ENCODE assay signal across 19 cellular contexts in the genomic region with DNA sequence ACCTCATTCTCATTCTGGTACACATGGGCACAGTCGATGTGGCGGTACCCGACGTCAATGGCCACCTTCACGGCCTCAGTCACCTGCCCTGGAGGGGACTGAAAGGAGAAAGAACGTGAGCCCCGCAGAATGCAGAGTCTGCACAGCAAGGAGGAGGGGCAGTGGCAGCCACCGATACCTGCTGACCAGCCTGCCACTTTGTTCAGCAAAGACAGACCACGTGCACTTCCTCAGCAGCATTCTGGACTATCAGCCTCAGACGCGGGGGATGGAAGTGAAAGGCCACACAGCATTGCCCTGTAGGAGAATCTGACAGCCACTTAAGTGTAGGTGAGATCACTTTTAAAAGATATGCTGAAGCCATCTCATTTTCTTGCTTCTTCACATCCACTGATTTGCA. TPM values are rescaled to one million over a fixed set of nuclear protein-coding genes. Genes with fewer than 3 reads are reported as not detected.
DNase-seq lines count a peak whose midpoint lies in the region; ATAC-seq and TF ChIP-seq lines count a peak whose summit lies in the region.
"Had no signal": no experiment of that assay in that cellular context is flagged by ENCODE, and none has a peak within 500 bp of the region (broad histone marks: within the 10 kb centered on the region; RNA-seq: fewer than 3 reads in every experiment).

No MANE protein-coding gene starts in this region.

- peak overlapping the region; percentile 81 for H3K27ac ChIP-seq in BLaER1
- H3K27ac ChIP-seq in IMR-90 (ENCODE audit: insufficient read depth, low read length), result no peak overlapping the region
- no peak overlapping the region for H3K27ac ChIP-seq in left lung

- TF ChIP-seq CTCF in IMR-90 (conservative IDR thresholded peaks at IDR 0.05; ENCODE audit: low read depth, low read length) (no peak), left lung (IDR thresholded peaks at IDR 0.05) (no peak)

- in situ Hi-C loops in IMR-90 (cut with MboI; ENCODE audit: low sequenced_read_pairs), result no loop called here

- H3K14ac ChIP-seq in IMR-90 (replicated peaks; ENCODE audit: low read depth, low read length), result no peak overlapping the region

- H3K27me3 ChIP-seq in BLaER1 (no peaks in the 10 kb centered on the region), IMR-90 (ENCODE audit: control insufficient read depth, insufficient read depth, low read length) (no peaks in the 10 kb centered on the region), left lung (no peaks in the 10 kb centered on the region)
- H3K27me3 ChIP-seq: BE2C, MG63 had no signal

- 100% methylated on average over 1 of the region's 11 CpGs; no CpG with 5 or more reads in 1 of the 2 experiments for WGBS in IMR-90 (ENCODE audit: extremely low coverage in 2 of 2, insufficient read length in 1 of 2), 2 experiments

- H3K36me3 ChIP-seq in BLaER1, result peaks cover 63% of the 10 kb centered on the region
- peaks cover 38% of the 10 kb centered on the region for H3K36me3 ChIP-seq in IMR-90 (ENCODE audit: control insufficient read depth, insufficient read depth, low read length)
- peaks cover 0 to 46% of the 10 kb centered on the region in 2 donors for H3K36me3 ChIP-seq in left lung

- H3K4me3 ChIP-seq in BLaER1 (peak overlapping the region; percentile 46; the same call in 1 of the 2 replicates), IMR-90 (ENCODE audit: insufficient read depth, low read depth, low read length) (no peak overlapping the region), left lung (no peak overlapping the region)
- H3K4me3 ChIP-seq: GM12878, MG63 had no signal

- H3K18ac ChIP-seq in IMR-90 (ENCODE audit: low read depth, low read length), result no peak overlapping the region

- intact Hi-C loops in IMR-90 (cut with micrococcal nuclease), result no loop called here
- intact Hi-C loops in left lung (cut with DNase I), result no loop called here

- dilution Hi-C loops in IMR-90 (cut with HindIII; ENCODE audit: low sequenced_read_pairs, unreplicated experiment), result no loop called here

- POLR2A ChIA-PET in IMR-90 (lab: Charles Lee; ENCODE audit: unreplicated experiment), result no interaction called here

- H2AFZ ChIP-seq in IMR-90 (replicated peaks; ENCODE audit: low read length, poor library complexity), result no peak overlapping the region

- BruUV-seq in IMR-90 (replicated peaks; lab: Mats Ljungman, UMichigan), result no TSS peak

- peaks cover 47% of the 10 kb centered on the region for H3K9me1 ChIP-seq in IMR-90 (ENCODE audit: insufficient read depth, low read length)

- CTCF ChIA-PET in IMR-90 (lab: Yijun Ruan, JAX), result no interaction called here

- no peak for TF ChIP-seq RAD21 in IMR-90 (IDR thresholded peaks at IDR 0.05; ENCODE audit: low read length)

- H2AK5ac ChIP-seq in IMR-90 (ENCODE audit: low read depth, low read length), result peak overlapping the region; percentile 16; the same call in 1 of the 2 replicates

- no peak overlapping the region for H3K23ac ChIP-seq in IMR-90 (ENCODE audit: low read depth, low read length)

- H2AK9ac ChIP-seq in IMR-90 (replicated peaks; ENCODE audit: low read depth, low read length, poor library complexity), result no peak overlapping the region

- H4K5ac ChIP-seq in IMR-90 (ENCODE audit: low read depth, low read length), result no peak overlapping the region

- no peak for TF ChIP-seq POLR2A in IMR-90 (IDR thresholded peaks at IDR 0.05; ENCODE audit: low read depth, low read length)

- ATAC-seq in IMR-90 (ENCODE audit: low read depth) (no peak), left lung (peak; percentile 43), HG02840 (IDR thresholded peaks at IDR 0.05; ENCODE audit: low FRiP score, unreplicated experiment) (no peak), GM19397 (IDR thresholded peaks at IDR 0.05; ENCODE audit: unreplicated experiment) (no peak)
- ATAC-seq: GM12878 had no signal

- H3K79me1 ChIP-seq in IMR-90 (ENCODE audit: low read depth in 1 of 2, low read length in 2 of 2), result peaks cover 29 to 81% of the 10 kb centered on the region in 2 experiments; a peak in 3 of 4 replicates

- no peak overlapping the region for H3K4ac ChIP-seq in IMR-90 (ENCODE audit: low read depth, low read length)

- peak overlapping the region; percentile 67; the same call in 1 of the 2 replicates for H3K9ac ChIP-seq in BLaER1
- no peak overlapping the region for H3K9ac ChIP-seq in IMR-90 (ENCODE audit: low read depth, low read length)
- H3K9ac ChIP-seq: SK-N-SH had no signal

- H2BK120ac ChIP-seq in IMR-90 (ENCODE audit: low read depth, low read length), result no peak overlapping the region

- no peak overlapping the region for H2BK5ac ChIP-seq in IMR-90 (ENCODE audit: low read depth, low read length, poor library complexity, severe bottlenecking)

- peaks cover 27% of the 10 kb centered on the region for H4K20me1 ChIP-seq in BLaER1
- no peaks in the 10 kb centered on the region for H4K20me1 ChIP-seq in IMR-90 (ENCODE audit: insufficient read depth, low read length)

- no peak overlapping the region for H2BK20ac ChIP-seq in IMR-90 (ENCODE audit: low read depth, low read length)

- H3K4me2 ChIP-seq in BLaER1 (peak overlapping the region; percentile 93), IMR-90 (ENCODE audit: low read depth, low read length) (no peak overlapping the region)
- H3K4me2 ChIP-seq: SK-N-SH had no signal

- no peak overlapping the region for H4K8ac ChIP-seq in IMR-90 (ENCODE audit: low read depth in 2 of 2, low read length in 2 of 2)

- no peak overlapping the region for H4K91ac ChIP-seq in IMR-90 (ENCODE audit: insufficient read depth, low read depth, low read length)

- H3K4me1 ChIP-seq in BLaER1 (peaks cover 71% of the 10 kb centered on the region), IMR-90 (ENCODE audit: control insufficient read depth, insufficient read depth, low read length) (peaks cover 45% of the 10 kb centered on the region), left lung (peaks cover 0 to 20% of the 10 kb centered on the region in 2 donors)
- H3K4me1 ChIP-seq: BE2C had no signal

- H3K9me3 ChIP-seq in BLaER1 (no peaks in the 10 kb centered on the region), IMR-90 (ENCODE audit: control insufficient read depth, insufficient read depth, low read length) (no peaks in the 10 kb centered on the region), left lung (no peaks in the 10 kb centered on the region)
- H3K9me3 ChIP-seq: BE2C, MG63, SK-N-SH had no signal

- no peak overlapping the region for H3K56ac ChIP-seq in IMR-90 (ENCODE audit: extremely low read depth, insufficient read depth, low read length)

- H2BK15ac ChIP-seq in IMR-90 (ENCODE audit: low read depth, low read length), result no peak overlapping the region

- DNase-seq in IMR-90 (no peak), left lung (peak in 1 of 2 donors; percentile 57), pons (ENCODE audit: low spot score) (peak; percentile 37), foreskin melanocyte (no peak)
- DNase-seq: BE2C; CD8-positive, alpha-beta memory T cell; DND-41; GDM1; MG63; NCI-H1092; NCI-H146; NCI-H2081; NCI-H510A; NCI-H82; SK-N-SH had no signal

TF ChIP-seq in IMR-90, 13 proteins besides CTCF, POLR2A, EP300 and RAD21:
- no peak for TF ChIP-seq NFE2L2 (IDR thresholded peaks at IDR 0.05; ENCODE audit: low read depth, low read length)
- no peak for TF ChIP-seq MAZ (IDR thresholded peaks at IDR 0.05; ENCODE audit: borderline replicate concordance, low read depth, low read length)
- TF ChIP-seq MXI1 (IDR thresholded peaks at IDR 0.05; ENCODE audit: borderline replicate concordance, low read depth, low read length), result no peak

RNA-seq across cellular contexts. Expression of a gene that starts 7.2 kb away (rescaled TPM):
- total RNA-seq in IMR-90 (2012; rRNA removed), result 72.2 and 90.9 TPM in 2 replicates
- 184 and 201 TPM in 2 replicates for polyA plus RNA-seq in IMR-90 (2012; rRNA removed)
- polyA plus RNA-seq in IMR-90 (2012; cell fraction: cytosol; rRNA removed), result 129 and 173 TPM in 2 replicates
- polyA plus RNA-seq in IMR-90 (2012; cell fraction: nucleus; rRNA removed; ENCODE audit: low replicate concordance), result 171 and 218 TPM in 2 replicates
- total RNA-seq in left lung, result 10 to 100 TPM; 79.1 to 85.0 TPM
